Comparison of ENCODE assay signal across 16 cellular contexts in the genomic region with DNA sequence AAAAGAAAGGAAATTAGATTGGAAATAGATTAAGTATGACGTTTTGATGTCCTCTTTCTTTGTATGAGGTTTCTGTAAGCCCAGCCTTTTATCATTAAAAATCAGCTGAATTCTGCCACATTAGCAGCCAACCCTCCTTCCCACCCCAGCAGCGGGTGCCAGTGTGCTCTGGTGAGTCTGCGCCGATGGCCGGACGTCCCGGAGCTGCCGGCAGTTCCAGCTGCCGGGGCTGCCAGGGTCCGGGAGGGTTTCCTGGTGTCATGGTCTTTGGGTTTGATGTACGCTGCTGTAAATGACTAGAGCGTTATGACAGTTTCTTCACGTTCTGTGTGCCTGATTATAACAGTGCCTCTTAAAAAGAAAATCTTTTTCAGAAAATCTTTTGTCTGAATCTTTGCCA. TPM values are rescaled to one million over a fixed set of nuclear protein-coding genes. Genes with fewer than 3 reads are reported as not detected.
DNase-seq lines count a peak whose midpoint lies in the region; ATAC-seq and TF ChIP-seq lines count a peak whose summit lies in the region.
"Had no signal": no experiment of that assay in that cellular context is flagged by ENCODE, and none has a peak within 500 bp of the region (broad histone marks: within the 10 kb centered on the region; RNA-seq: fewer than 3 reads in every experiment).

No MANE protein-coding gene starts in this region.

- no peak overlapping the region for H3K4me3 ChIP-seq in Caco-2 (ENCODE audit: low read depth, low read length)
- H3K4me3 ChIP-seq: HAP-1 had no signal

- H3K4me1 Mint-ChIP-seq in activated T-cell treated with anti-CD3 and anti-CD28 coated beads, Interleukin-2, amount 50 U/mL, for 72 hours (ENCODE audit: low read depth), result no peaks in the 10 kb centered on the region
- H3K4me1 Mint-ChIP-seq in T-helper 17 cell, result no peaks in the 10 kb centered on the region
- H3K4me1 Mint-ChIP-seq in Caco-2 (ENCODE audit: low read depth, unreplicated experiment), result no peaks in the 10 kb centered on the region

- H3K4me3 Mint-ChIP-seq in activated T-cell treated with anti-CD3 and anti-CD28 coated beads, Interleukin-2, amount 50 U/mL, for 72 hours, result no peak overlapping the region
- H3K4me3 Mint-ChIP-seq in T-helper 17 cell (no peak overlapping the region), Caco-2 (ENCODE audit: unreplicated experiment) (no peak overlapping the region)
- H3K4me3 Mint-ChIP-seq: CD4-positive, alpha-beta memory T cell; HFFc6 had no signal

- no peaks in the 10 kb centered on the region for H3K9me3 Mint-ChIP-seq in activated T-cell treated with anti-CD3 and anti-CD28 coated beads, Interleukin-2, amount 50 U/mL, for 72 hours
- no peaks in the 10 kb centered on the region for H3K9me3 Mint-ChIP-seq in Caco-2 (ENCODE audit: unreplicated experiment)
- H3K9me3 Mint-ChIP-seq: CD4-positive, alpha-beta memory T cell; HFFc6 had no signal

- intact Hi-C loops in Caco-2 (cut with micrococcal nuclease; ENCODE audit: unreplicated experiment), result no loop called here

- peaks cover 5 to 30% of the 10 kb centered on the region in 2 donors for H3K36me3 Mint-ChIP-seq in activated T-cell treated with anti-CD3 and anti-CD28 coated beads, Interleukin-2, amount 50 U/mL, for 72 hours (ENCODE audit: insufficient read depth in 2 of 2)
- H3K36me3 Mint-ChIP-seq in T-helper 17 cell (ENCODE audit: low read depth) (peaks cover 5% of the 10 kb centered on the region), Caco-2 (ENCODE audit: insufficient read depth, unreplicated experiment) (peaks cover 21% of the 10 kb centered on the region)

- POLR2A ChIA-PET in Caco-2 (lab: Charles Lee), result no interaction called here

- TF ChIP-seq CTCF in GM13976 (IDR thresholded peaks at IDR 0.05; ENCODE audit: borderline replicate concordance, control extremely low read depth, extremely low read depth, insufficient read depth, missing control alignments) (peak; percentile 6), Caco-2 (IDR thresholded peaks at IDR 0.05; ENCODE audit: insufficient read depth in 1 of 2, low read depth in 1 of 2, low read length in 1 of 2, severe bottlenecking in 1 of 2, unreplicated experiment in 1 of 2) (no peak)

- DNase-seq in activated T-cell treated with anti-CD3 and anti-CD28 coated beads, Interleukin-2, amount 50 U/mL, for 72 hours, result no peak
- no peak for DNase-seq in activated T-cell treated with anti-CD3 and anti-CD28 coated beads, Interleukin-2, amount 50 U/mL, for 48 hours
- no peak for DNase-seq in GM13976 (ENCODE audit: low spot score)
- DNase-seq in T-helper 17 cell, result no peak
- DNase-seq in mesenteric fat pad (ENCODE audit: low spot score), result peak; percentile 79
- DNase-seq in Caco-2, result no peak
- DNase-seq in T1000 (lab: John Stamatoyannopoulos, UW), result no peak
- DNase-seq: C1 segment of cervical spinal cord; CD4-positive, alpha-beta memory T cell; COR-L47; DMS153; DND-41; GOT3; HFFc6 had no signal

- no peak for ATAC-seq in activated T-cell treated with anti-CD3 and anti-CD28 coated beads, Interleukin-2, amount 50 U/mL, for 72 hours (replicated peaks in 1 of 2)
- ATAC-seq in T-helper 17 cell (no peak), GM21723 (IDR thresholded peaks at IDR 0.05; ENCODE audit: unreplicated experiment) (no peak)

- BruUV-seq in Caco-2 (replicated peaks; lab: Mats Ljungman, UMichigan), result no TSS peak

- no peaks in the 10 kb centered on the region for H3K27me3 Mint-ChIP-seq in activated T-cell treated with anti-CD3 and anti-CD28 coated beads, Interleukin-2, amount 50 U/mL, for 72 hours (ENCODE audit: low read depth)
- no peaks in the 10 kb centered on the region for H3K27me3 Mint-ChIP-seq in T-helper 17 cell
- H3K27me3 Mint-ChIP-seq in Caco-2 (ENCODE audit: insufficient read depth, unreplicated experiment), result no peaks in the 10 kb centered on the region
- H3K27me3 Mint-ChIP-seq: CD4-positive, alpha-beta memory T cell had no signal

- H3K9me3 ChIP-seq in T-helper 17 cell (ENCODE audit: control insufficient read depth, low read length, poor library complexity, severe bottlenecking), result no peaks in the 10 kb centered on the region
- no peaks in the 10 kb centered on the region for H3K9me3 ChIP-seq in Caco-2
- H3K9me3 ChIP-seq: HAP-1 had no signal

- H3K36me3 ChIP-seq in Caco-2 (ENCODE audit: control insufficient read depth, insufficient read depth, low read length), result no peaks in the 10 kb centered on the region; the same call in 1 of the 2 replicates

- CTCF ChIA-PET in Caco-2 (lab: Charles Lee), result no interaction called here

- H3K27me3 ChIP-seq in Caco-2 (replicated peaks; ENCODE audit: control insufficient read depth, insufficient read depth, low read length), result no peaks in the 10 kb centered on the region

- in situ Hi-C loops in GM13976 (cut with MboI; ENCODE audit: low sequenced_read_pairs, unreplicated experiment), result no loop called here

- H3K27ac Mint-ChIP-seq in activated T-cell treated with anti-CD3 and anti-CD28 coated beads, Interleukin-2, amount 50 U/mL, for 72 hours, result peak overlapping the region; percentile 25
- H3K27ac Mint-ChIP-seq in T-helper 17 cell (peak overlapping the region; percentile 70), Caco-2 (ENCODE audit: unreplicated experiment) (no peak overlapping the region)
- H3K27ac Mint-ChIP-seq: HFFc6 had no signal

- H3K4me1 ChIP-seq in Caco-2, result no peaks in the 10 kb centered on the region

RNA-seq across cellular contexts. Expression of a gene that starts 51.5 kb away (rescaled TPM):
- total RNA-seq in activated T-cell treated with anti-CD3 and anti-CD28 coated beads, Interleukin-2, amount 50 U/mL, for 72 hours, result 100 to 1,000 TPM; 300 to 335 TPM
- total RNA-seq in T-helper 17 cell, result 100 to 1,000 TPM; 318 to 366 TPM
- 473 TPM for total RNA-seq in mesenteric fat pad
- total RNA-seq in Caco-2 (2022), result 349 and 351 TPM in 2 replicates
